ENCODE assay signal across 6 cellular contexts in genomic region chr1:153679337-153680119, GRCh38. TPM values are rescaled to one million over a fixed set of nuclear protein-coding genes. Genes with fewer than 3 reads are reported as not detected.
DNase-seq lines count a peak whose midpoint lies in the region; ATAC-seq, FAIRE-seq and TF ChIP-seq lines count a peak whose summit lies in the region.

No MANE protein-coding gene starts in this region.

- H3K9me3 ChIP-seq in GM12878 (replicated peaks; ENCODE audit: control insufficient read depth, insufficient read depth, low read length) = no peaks in the 10 kb centered on the region; the same call in 2 of the 3 replicates

- intact Hi-C loops in GM12878 (cut with micrococcal nuclease; ENCODE audit: unreplicated experiment) = loop anchor here (2.0 kb wide), 1 partner anchor 307 kb away; the partner anchor contains the start of gene RAB13

- H3K4me1 ChIP-seq in GM12878 (ENCODE audit: control insufficient read depth, insufficient read depth, low read length) = peaks cover 16% of the 10 kb centered on the region

- in situ Hi-C loops in GM12878 (cut with MboI) = loop anchor here (5.0 kb wide), 2 partner anchors 68 to 308 kb away; partner anchors contain the start of gene RAB13

- TF ChIP-seq RAD21 in GM12878 (IDR thresholded peaks at IDR 0.05; ENCODE audit: insufficient read depth, low read depth, low read length) = no peak

- H3K4me2 ChIP-seq in GM12878 (ENCODE audit: control insufficient read depth, insufficient read depth) = peak overlapping the region; percentile 90

- POLR2A ChIA-PET in GM12878 (lab: Charles Lee) = interaction anchor here (0.9 kb wide), 2 partner anchors 69 to 112 kb away, joined by 3 to 9 read pairs; no protein-coding TSS in a partner anchor
- POLR2A ChIA-PET in naive thymus-derived CD8-positive, alpha-beta T cell (lab: Charles Lee) = interaction anchor here (0.5 to 1.3 kb wide), 4 partner anchors 16 to 87 kb away, joined by 3 to 7 read pairs (median 4); no protein-coding TSS in a partner anchor

- H3K4me3 ChIP-seq in LNCaP clone FGC (ENCODE audit: low read depth, low read length) (peak overlapping the region; percentile 35), GM12878 (peak overlapping the region; percentile 47; the same call in 1 of the 2 replicates)

- BruUV-seq in GM12878 (replicated peaks; lab: Mats Ljungman, UMichigan) = no TSS peak

- no peaks in the 10 kb centered on the region for H3K79me2 ChIP-seq in GM12878 (ENCODE audit: control insufficient read depth, insufficient read depth, low read length)

- peaks cover 17 to 28% (median 21%) of the 10 kb centered on the region in 4 donors for H3K4me1 Mint-ChIP-seq in naive thymus-derived CD8-positive, alpha-beta T cell

- SMC1A ChIA-PET in GM12878 (lab: Charles Lee; ENCODE audit: uncharacterized antibody, unreplicated experiment) = interaction anchor here (0.6 to 6.3 kb wide), 10 partner anchors 62 to 307 kb away, joined by 3 to 55 read pairs (median 4); partner anchors contain the start of gene RAB13

- TF ChIP-seq POLR2A in GM12878 (IDR thresholded peaks at IDR 0.05; ENCODE audit: low read depth, low read length) = no peak

- peaks cover 14 to 23% of the 10 kb centered on the region in 2 experiments for H3K27me3 ChIP-seq in GM12878 (replicated peaks in 1 of 2; ENCODE audit: control insufficient read depth in 2 of 2, insufficient read depth in 2 of 2, low read length in 1 of 2)

- H3K27ac Mint-ChIP-seq in naive thymus-derived CD8-positive, alpha-beta T cell = no peak overlapping the region

- peaks cover 0 to 5% (median 0%) of the 10 kb centered on the region in 3 donors for H3K36me3 Mint-ChIP-seq in naive thymus-derived CD8-positive, alpha-beta T cell

- ATAC-seq in GM12878 (peak; percentile 72), HG03565 (IDR thresholded peaks at IDR 0.05; ENCODE audit: unreplicated experiment) (no peak)
- ATAC-seq in naive thymus-derived CD8-positive, alpha-beta T cell = peak; percentile 75 to 80

- no peak for TF ChIP-seq EP300 in GM12878 (IDR thresholded peaks at IDR 0.05; ENCODE audit: borderline replicate concordance in 1 of 2, control insufficient read depth in 1 of 2, low read depth in 2 of 2, low read length in 2 of 2)

- no peaks in the 10 kb centered on the region; the same call in 1 of the 2 replicates for H4K20me1 ChIP-seq in GM12878 (ENCODE audit: control insufficient read depth, insufficient read depth)

- H3K9me3 Mint-ChIP-seq in naive thymus-derived CD8-positive, alpha-beta T cell = no peaks in the 10 kb centered on the region

- 21% methylated on average over 70 of the region's 73 CpGs for WGBS in GM12878 (ENCODE audit: insufficient coverage, insufficient replicate concordance, low lambda C conversion rate, missing lambda C conversion rate)

- H2AFZ ChIP-seq in GM12878 (ENCODE audit: control insufficient read depth, low read depth, low read length) = peak overlapping the region; percentile 44

- peak overlapping the region; percentile 66 to 87 (median 79) for H3K4me3 Mint-ChIP-seq in naive thymus-derived CD8-positive, alpha-beta T cell

- RAD21 ChIA-PET in GM12878 (lab: Charles Lee; ENCODE audit: unreplicated experiment) = interaction anchor here (0.6 to 1.8 kb wide), 7 partner anchors 53 to 1371 kb away, joined by 3 to 6 read pairs (median 3); partner anchors contain the start of gene ADAM15

- H3K27ac ChIP-seq in GM12878 (ENCODE audit: control insufficient read depth, insufficient read depth) = no peak overlapping the region

- no peaks in the 10 kb centered on the region for H3K36me3 ChIP-seq in GM12878 (ENCODE audit: control insufficient read depth in 2 of 2, insufficient read depth in 2 of 2, low read length in 1 of 2)

- DNase-seq in LNCaP clone FGC (ENCODE audit: low read depth) = no peak
- no peak for DNase-seq in GM12878 (ENCODE audit: low read depth, low spot score)
- peak in 6 of 10 donors; percentile 13 to 38 (median 31) for DNase-seq in naive thymus-derived CD8-positive, alpha-beta T cell
- no peak for DNase-seq in cortex of kidney (lab: John Stamatoyannopoulos, UW)
- no peak for DNase-seq in amygdala (lab: John Stamatoyannopoulos, UW)

- no peak for FAIRE-seq in GM12878 (lab: Jason Lieb, UNC)

- TF ChIP-seq CTCF in LNCaP clone FGC (IDR thresholded peaks at IDR 0.05; ENCODE audit: control insufficient read depth, extremely low read depth, insufficient read depth) = no peak
- TF ChIP-seq CTCF in GM12878 (IDR thresholded peaks at IDR 0.05 in 2 of 3, conservative IDR thresholded peaks at IDR 0.05 in 1 of 3; ENCODE audit: control insufficient read depth in 2 of 3, extremely low read depth in 1 of 3, insufficient read depth in 1 of 3, low read depth in 3 of 3, low read length in 3 of 3) = peak in 2 of 3 experiments; percentile 10 to 11; a peak in 1 of 6 replicates

- no peak overlapping the region for H3K9ac ChIP-seq in GM12878 (ENCODE audit: control insufficient read depth, insufficient read depth, low read length)

- H3K27me3 Mint-ChIP-seq in naive thymus-derived CD8-positive, alpha-beta T cell = peaks cover 33 to 63% (median 43%) of the 10 kb centered on the region in 5 donors

- CTCF ChIA-PET in GM12878 (lab: Yijun Ruan, JAX) = interaction anchor here (0.6 to 6.9 kb wide), 10 partner anchors 24 to 307 kb away, joined by 3 to 84 read pairs (median 4); partner anchors contain the start of gene RAB13

RNA-seq across cellular contexts. Expression of gene NPR1, which starts 1.0 kb away (rescaled TPM):
- 4.1 and 5.2 TPM in 2 replicates for total RNA-seq in GM12878 (2013; cell fraction: nucleolus; rRNA removed)
- total RNA-seq in GM12878 (2014; rRNA removed) (0.22 and 0.40 TPM in 2 replicates), GM12878 (2014; rRNA removed; fragmentation: Illumina TruSeq; extraction: Trizol) (0.13 and 0.18 TPM in 2 replicates), GM12878 (2021) (0.56 and 0.72 TPM in 2 replicates)
- polyA plus RNA-seq in GM12878 (2011; ENCODE audit: low read depth) = 0.08 TPM
- polyA plus RNA-seq in GM12878 (2011; rRNA removed) (1.3 and 2.1 TPM in 2 replicates), GM12878 (2014; fragmentation: Illumina TruSeq; extraction: Trizol) (0.28 TPM in 1 of 2 replicates, not detected in the other), GM12878 (2014; fragmentation: Nextera tagmentation; extraction: Ambion mirVana) (under 1 TPM in 1 of 2 experiments, not detected in 1; 0.09 TPM), GM12878 (2014; rRNA removed) (0.16 and 0.50 TPM in 2 replicates), GM12878 (2016; fragmentation: Nextera tagmentation; extraction: Ambion mirVana) (under 1 TPM; 0.14 to 0.17 TPM)
- 2.0 and 2.2 TPM in 2 replicates for polyA plus RNA-seq in GM12878 (2011; cell fraction: cytosol; rRNA removed)
- polyA plus RNA-seq in GM12878 (2011; cell fraction: nucleus; rRNA removed) = 5.9 and 8.9 TPM in 2 replicates
- polyA plus RNA-seq in GM12878 (2012) = 0.32 and 0.35 TPM in 2 replicates
- 2.1 and 2.7 TPM in 2 replicates for polyA minus RNA-seq in GM12878 (2011; rRNA and poly(A)+ RNA removed)
- polyA minus RNA-seq in GM12878 (2011; cell fraction: cytosol; rRNA and poly(A)+ RNA removed) = 1.7 and 2.2 TPM in 2 replicates
- polyA minus RNA-seq in GM12878 (2011; cell fraction: nucleus; rRNA and poly(A)+ RNA removed) = 1.4 and 1.5 TPM in 2 replicates
- total RNA-seq in naive thymus-derived CD8-positive, alpha-beta T cell = not detected
- polyA plus RNA-seq in naive thymus-derived CD8-positive, alpha-beta T cell = not detected

RNA-seq across cellular contexts. Expression of gene ILF2, which starts 8.7 kb away (rescaled TPM):
- 53.8 and 56.7 TPM in 2 replicates for total RNA-seq in GM12878 (2013; cell fraction: nucleolus; rRNA removed)
- total RNA-seq in GM12878 (2014; rRNA removed) (309 and 334 TPM in 2 replicates), GM12878 (2014; rRNA removed; fragmentation: Illumina TruSeq; extraction: Trizol) (405 and 431 TPM in 2 replicates), GM12878 (2021) (261 and 266 TPM in 2 replicates)
- 179 TPM for polyA plus RNA-seq in GM12878 (2011; ENCODE audit: low read depth)
- polyA plus RNA-seq in GM12878 (2011; rRNA removed) (452 and 462 TPM in 2 replicates), GM12878 (2014; fragmentation: Illumina TruSeq; extraction: Trizol) (520 and 601 TPM in 2 replicates), GM12878 (2014; fragmentation: Nextera tagmentation; extraction: Ambion mirVana) (100 to 1,000 TPM; 444 to 455 TPM), GM12878 (2014; rRNA removed) (266 and 287 TPM in 2 replicates), GM12878 (2016; fragmentation: Nextera tagmentation; extraction: Ambion mirVana) (100 to 1,000 TPM; 484 to 487 TPM)
- 374 and 428 TPM in 2 replicates for polyA plus RNA-seq in GM12878 (2011; cell fraction: cytosol; rRNA removed)
- polyA plus RNA-seq in GM12878 (2011; cell fraction: nucleus; rRNA removed) = 208 and 248 TPM in 2 replicates
- polyA plus RNA-seq in GM12878 (2012) = 157 and 180 TPM in 2 replicates
- polyA minus RNA-seq in GM12878 (2011; rRNA and poly(A)+ RNA removed) = 323 and 337 TPM in 2 replicates
- polyA minus RNA-seq in GM12878 (2011; cell fraction: cytosol; rRNA and poly(A)+ RNA removed) = 102 and 114 TPM in 2 replicates
- polyA minus RNA-seq in GM12878 (2011; cell fraction: nucleus; rRNA and poly(A)+ RNA removed) = 46.4 and 69.7 TPM in 2 replicates
- total RNA-seq in naive thymus-derived CD8-positive, alpha-beta T cell = 100 to 1,000 TPM in 1 of 2 experiments, 10 to 100 TPM in 1; 96.8 to 101 TPM
- polyA plus RNA-seq in naive thymus-derived CD8-positive, alpha-beta T cell = 100 to 1,000 TPM; 115 to 140 (median 121) TPM

RNA-seq across cellular contexts. Expression of gene SNAPIN, which starts 21.0 kb away (rescaled TPM):
- total RNA-seq in GM12878 (2013; cell fraction: nucleolus; rRNA removed) = 9.4 and 10.2 TPM in 2 replicates
- 47.1 and 48.3 TPM in 2 replicates for total RNA-seq in GM12878 (2014; rRNA removed)
- total RNA-seq in GM12878 (2014; rRNA removed; fragmentation: Illumina TruSeq; extraction: Trizol) = 29.7 and 31.4 TPM in 2 replicates
- total RNA-seq in GM12878 (2021) = 25.7 and 30.8 TPM in 2 replicates
- 23.4 TPM for polyA plus RNA-seq in GM12878 (2011; ENCODE audit: low read depth)
- 37.8 and 40.6 TPM in 2 replicates for polyA plus RNA-seq in GM12878 (2011; rRNA removed)
- 39.5 and 41.8 TPM in 2 replicates for polyA plus RNA-seq in GM12878 (2011; cell fraction: cytosol; rRNA removed)
- polyA plus RNA-seq in GM12878 (2011; cell fraction: nucleus; rRNA removed) = 19.2 and 29.5 TPM in 2 replicates
- 26.2 and 32.5 TPM in 2 replicates for polyA plus RNA-seq in GM12878 (2012)
- 34.5 and 36.6 TPM in 2 replicates for polyA plus RNA-seq in GM12878 (2014; fragmentation: Illumina TruSeq; extraction: Trizol)
- 10 to 100 TPM; 12.4 to 25.0 TPM for polyA plus RNA-seq in GM12878 (2014; fragmentation: Nextera tagmentation; extraction: Ambion mirVana)
- 50.9 and 58.5 TPM in 2 replicates for polyA plus RNA-seq in GM12878 (2014; rRNA removed)
- 10 to 100 TPM; 74.5 to 78.1 TPM for polyA plus RNA-seq in GM12878 (2016; fragmentation: Nextera tagmentation; extraction: Ambion mirVana)
- polyA minus RNA-seq in GM12878 (2011; rRNA and poly(A)+ RNA removed) = 9.4 and 18.1 TPM in 2 replicates
- 6.8 and 7.4 TPM in 2 replicates for polyA minus RNA-seq in GM12878 (2011; cell fraction: cytosol; rRNA and poly(A)+ RNA removed)
- polyA minus RNA-seq in GM12878 (2011; cell fraction: nucleus; rRNA and poly(A)+ RNA removed) = 6.4 and 10.7 TPM in 2 replicates
- total RNA-seq in naive thymus-derived CD8-positive, alpha-beta T cell = 10 to 100 TPM; 28.2 to 30.7 TPM
- 10 to 100 TPM; 66.6 to 77.4 (median 72.3) TPM for polyA plus RNA-seq in naive thymus-derived CD8-positive, alpha-beta T cell

RNA-seq across cellular contexts. Expression of gene CHTOP, which starts 45.7 kb away (rescaled TPM):
- total RNA-seq in GM12878 (2013; cell fraction: nucleolus; rRNA removed) = 176 and 179 TPM in 2 replicates
- total RNA-seq in GM12878 (2014; rRNA removed) (48.0 and 48.5 TPM in 2 replicates), GM12878 (2014; rRNA removed; fragmentation: Illumina TruSeq; extraction: Trizol) (46.5 and 48.7 TPM in 2 replicates), GM12878 (2021) (60.1 and 61.5 TPM in 2 replicates)
- 31.8 TPM for polyA plus RNA-seq in GM12878 (2011; ENCODE audit: low read depth)
- polyA plus RNA-seq in GM12878 (2011; rRNA removed) (93.8 and 98.9 TPM in 2 replicates), GM12878 (2014; fragmentation: Illumina TruSeq; extraction: Trizol) (47.4 and 51.5 TPM in 2 replicates), GM12878 (2014; fragmentation: Nextera tagmentation; extraction: Ambion mirVana) (10 to 100 TPM in 1 of 2 experiments, 1 to 10 TPM in 1; 8.4 to 15.9 TPM), GM12878 (2014; rRNA removed) (64.5 and 65.4 TPM in 2 replicates), GM12878 (2016; fragmentation: Nextera tagmentation; extraction: Ambion mirVana) (10 to 100 TPM; 53.1 to 56.2 TPM)
- polyA plus RNA-seq in GM12878 (2011; cell fraction: cytosol; rRNA removed) = 60.6 and 64.7 TPM in 2 replicates
- polyA plus RNA-seq in GM12878 (2011; cell fraction: nucleus; rRNA removed) = 80.2 and 113 TPM in 2 replicates
- 42.4 and 48.9 TPM in 2 replicates for polyA plus RNA-seq in GM12878 (2012)
- 58.2 and 59.6 TPM in 2 replicates for polyA minus RNA-seq in GM12878 (2011; rRNA and poly(A)+ RNA removed)
- polyA minus RNA-seq in GM12878 (2011; cell fraction: cytosol; rRNA and poly(A)+ RNA removed) = 22.5 and 25.8 TPM in 2 replicates
- 50.2 and 93.3 TPM in 2 replicates for polyA minus RNA-seq in GM12878 (2011; cell fraction: nucleus; rRNA and poly(A)+ RNA removed)
- total RNA-seq in naive thymus-derived CD8-positive, alpha-beta T cell = 100 to 1,000 TPM; 152 to 155 TPM
- polyA plus RNA-seq in naive thymus-derived CD8-positive, alpha-beta T cell = 10 to 100 TPM; 45.2 to 74.7 (median 48.8) TPM

RNA-seq across cellular contexts. Expression of gene INTS3, which starts 48.3 kb away (rescaled TPM):
- total RNA-seq in GM12878 (2013; cell fraction: nucleolus; rRNA removed) = 258 and 277 TPM in 2 replicates
- total RNA-seq in GM12878 (2014; rRNA removed) (32.7 and 36.1 TPM in 2 replicates), GM12878 (2014; rRNA removed; fragmentation: Illumina TruSeq; extraction: Trizol) (25.0 and 25.2 TPM in 2 replicates), GM12878 (2021) (44.0 and 48.3 TPM in 2 replicates)
- 30.4 TPM for polyA plus RNA-seq in GM12878 (2011; ENCODE audit: low read depth)
- polyA plus RNA-seq in GM12878 (2011; rRNA removed) (78.6 and 87.4 TPM in 2 replicates), GM12878 (2014; fragmentation: Illumina TruSeq; extraction: Trizol) (36.3 and 37.1 TPM in 2 replicates), GM12878 (2014; fragmentation: Nextera tagmentation; extraction: Ambion mirVana) (10 to 100 TPM; 12.6 to 14.0 TPM), GM12878 (2014; rRNA removed) (31.3 and 32.3 TPM in 2 replicates), GM12878 (2016; fragmentation: Nextera tagmentation; extraction: Ambion mirVana) (10 to 100 TPM; 28.2 to 30.4 TPM)
- polyA plus RNA-seq in GM12878 (2011; cell fraction: cytosol; rRNA removed) = 67.3 and 91.7 TPM in 2 replicates
- polyA plus RNA-seq in GM12878 (2011; cell fraction: nucleus; rRNA removed) = 426 and 653 TPM in 2 replicates
- 37.9 and 51.2 TPM in 2 replicates for polyA plus RNA-seq in GM12878 (2012)
- polyA minus RNA-seq in GM12878 (2011; rRNA and poly(A)+ RNA removed) = 74.4 and 79.5 TPM in 2 replicates
- 19.5 and 25.3 TPM in 2 replicates for polyA minus RNA-seq in GM12878 (2011; cell fraction: cytosol; rRNA and poly(A)+ RNA removed)
- 94.9 and 97.4 TPM in 2 replicates for polyA minus RNA-seq in GM12878 (2011; cell fraction: nucleus; rRNA and poly(A)+ RNA removed)
- 10 to 100 TPM; 58.2 to 60.6 TPM for total RNA-seq in naive thymus-derived CD8-positive, alpha-beta T cell
- 10 to 100 TPM in 2 of 3 donors, 1 to 10 TPM in 1; 10.0 to 13.8 (median 10.8) TPM for polyA plus RNA-seq in naive thymus-derived CD8-positive, alpha-beta T cell

Comparison
In these comparisons a context has a peak if more than half of its experiments do, and no peak if none do; other contexts are left out.
1. DNase-seq: peak in naive thymus-derived CD8-positive, alpha-beta T cell (6 of 10); none in LNCaP clone FGC (single experiment), GM12878 (single experiment), cortex of kidney (single experiment) and amygdala (0 of 56).